1 cellular context compared by ENCODE assay signal in the genomic region with DNA sequence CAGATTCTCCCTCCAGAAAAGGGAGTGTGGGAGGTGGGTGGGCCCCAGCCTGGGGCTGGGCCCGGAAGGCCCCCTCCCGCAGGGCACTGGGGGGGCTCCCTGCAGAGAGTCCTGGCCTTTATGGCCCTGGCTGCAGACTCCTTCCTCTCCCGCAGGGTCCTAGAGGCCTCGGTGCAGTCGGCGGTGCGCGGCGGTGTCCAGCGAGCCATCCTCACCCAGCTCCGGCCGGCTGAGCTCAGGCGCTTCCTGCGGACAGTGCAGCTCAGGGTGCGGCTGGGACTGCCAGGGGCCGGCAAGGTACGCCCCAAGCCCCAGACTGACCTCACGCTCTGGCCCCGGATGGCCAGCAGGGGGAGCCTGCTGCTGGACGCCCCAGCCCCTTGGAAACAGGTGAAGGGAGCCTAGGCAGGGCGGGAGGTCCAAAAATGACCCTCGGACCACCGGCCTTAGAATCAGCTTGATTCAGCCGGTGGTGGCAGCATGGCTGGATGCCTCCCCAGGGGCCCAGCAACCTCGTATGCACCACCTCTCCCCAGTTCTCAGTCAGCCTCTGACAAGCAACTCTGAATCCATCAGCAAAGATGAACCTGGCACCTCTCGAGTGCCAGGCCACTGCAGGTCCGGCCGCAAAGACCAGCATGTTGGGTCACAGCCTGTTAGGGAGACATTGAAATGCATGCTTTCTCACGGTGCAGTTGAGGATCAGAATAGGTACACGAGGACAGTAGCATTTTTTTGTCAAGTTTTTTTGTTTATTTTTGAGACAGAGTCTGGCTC.
TF ChIP-seq lines count a peak whose summit lies in the region.

No MANE protein-coding gene starts in this region.

TF ChIP-seq in Ishikawa, 13 proteins besides CTCF, POLR2A, EP300 and RAD21 (continued from another document):
- TF ChIP-seq, protein P1, sequence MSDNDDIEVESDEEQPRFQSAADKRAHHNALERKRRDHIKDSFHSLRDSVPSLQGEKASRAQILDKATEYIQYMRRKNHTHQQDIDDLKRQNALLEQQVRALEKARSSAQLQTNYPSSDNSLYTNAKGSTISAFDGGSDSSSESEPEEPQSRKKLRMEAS (IDR thresholded peaks at IDR 0.05) = 0 out of 2 replicates have a peak, but pooled peaks have one; percentile 27
TF ChIP-seq in Ishikawa: peak in this region for 2.
